In genomic region chr15:66089049-66089448, GRCh38 we compare ENCODE assay signal across 2 cellular contexts.
TF ChIP-seq lines count a peak whose summit lies in the region.

No MANE protein-coding gene starts in this region.

TF ChIP-seq in liver, 16 proteins besides CTCF, POLR2A, EP300 and RAD21 (continued from another document):
- TF ChIP-seq MAX (IDR thresholded peaks at IDR 0.05), result no peak

TF ChIP-seq in HepG2, 621 proteins besides CTCF, POLR2A, EP300 and RAD21 (continued from another document):
- TF ChIP-seq ZNF3 (CRISPR knock-in tag; IDR thresholded peaks at IDR 0.05), result no peak
- TF ChIP-seq ZNF513 (CRISPR knock-in tag; conservative IDR thresholded peaks at IDR 0.05), result no peak
- TF ChIP-seq BATF2 (CRISPR knock-in tag; IDR thresholded peaks at IDR 0.05), result no peak
- no peak for TF ChIP-seq ZSCAN30 (CRISPR knock-in tag; IDR thresholded peaks at IDR 0.05)
- no peak for TF ChIP-seq SNRNP70 (IDR thresholded peaks at IDR 0.05; ENCODE audit: low read depth, low read length)
- no peak for TF ChIP-seq NFKBIZ (CRISPR knock-in tag; IDR thresholded peaks at IDR 0.05)
- TF ChIP-seq JARID2 (CRISPR knock-in tag; IDR thresholded peaks at IDR 0.05; ENCODE audit: insufficient replicate concordance), result no peak
- TF ChIP-seq ZNF782 (CRISPR knock-in tag; IDR thresholded peaks at IDR 0.05; ENCODE audit: borderline replicate concordance), result no peak
